In genomic region chr2:237662671-237663093, GRCh38 we compare ENCODE assay signal across 8 cellular contexts. TPM values are rescaled to one million over a fixed set of nuclear protein-coding genes. Genes with fewer than 3 reads are reported as not detected.
DNase-seq lines count a peak whose midpoint lies in the region; ATAC-seq and TF ChIP-seq lines count a peak whose summit lies in the region.

No MANE protein-coding gene starts in this region.

- POLR2A ChIA-PET in activated CD8-positive, alpha-beta T cell treated with anti-CD3 and anti-CD28 coated beads for 36 hours (lab: Charles Lee) = interaction anchor here (1.2 kb wide), 1 partner anchor 10 kb away, joined by 5 read pairs; no protein-coding TSS in a partner anchor

- DNase-seq in HFF-Myc (ENCODE audit: extremely low read depth, low read depth) (peak; percentile 93), NCI-H526 (lab: John Stamatoyannopoulos, UW) (peak; percentile 92 to 98), fibroblast of gingiva (ENCODE audit: low read depth) (peak; percentile 95), natural killer cell (peak; percentile 38), testis (peak; percentile 77)
- DNase-seq in activated CD8-positive, alpha-beta T cell treated with anti-CD3 and anti-CD28 coated beads for 36 hours = peak; percentile 83

- no peaks in the 10 kb centered on the region for H3K27me3 Mint-ChIP-seq in activated CD8-positive, alpha-beta T cell treated with anti-CD3 and anti-CD28 coated beads for 36 hours
- peaks cover 8 to 9% of the 10 kb centered on the region in 2 donors for H3K27me3 Mint-ChIP-seq in natural killer cell (ENCODE audit: low read depth in 2 of 2)

- no peaks in the 10 kb centered on the region for H3K9me3 ChIP-seq in testis

- H3K36me3 ChIP-seq in ACC112 (ENCODE audit: insufficient read depth, low read length) (no peaks in the 10 kb centered on the region), testis (ENCODE audit: low read depth, missing control alignments) (no peaks in the 10 kb centered on the region)

- H3K4me1 Mint-ChIP-seq in activated CD8-positive, alpha-beta T cell treated with anti-CD3 and anti-CD28 coated beads for 36 hours (ENCODE audit: low read depth) = peaks cover 7% of the 10 kb centered on the region
- H3K4me1 Mint-ChIP-seq in natural killer cell = peaks cover 15 to 22% of the 10 kb centered on the region in 2 donors

- H3K27me3 ChIP-seq in ACC112 (ENCODE audit: insufficient read depth, low read length) (no peaks in the 10 kb centered on the region), testis (no peaks in the 10 kb centered on the region)

- TF ChIP-seq CTCF in HFF-Myc (IDR thresholded peaks at IDR 0.05; ENCODE audit: low read depth, low read length, missing control alignments) (no peak), natural killer cell (IDR thresholded peaks at IDR 0.05) (no peak), testis (IDR thresholded peaks at IDR 0.05) (no peak)
- no peak for TF ChIP-seq CTCF in activated CD8-positive, alpha-beta T cell treated with anti-CD3 and anti-CD28 coated beads for 36 hours (IDR thresholded peaks at IDR 0.05)

- intact Hi-C loops in activated CD8-positive, alpha-beta T cell treated with anti-CD3 and anti-CD28 coated beads for 36 hours (cut with micrococcal nuclease) = no loop called here
- intact Hi-C loops in natural killer cell (cut with micrococcal nuclease) = no loop called here
- intact Hi-C loops in testis (cut with DNase I; ENCODE audit: low total_unique reads) = no loop called here

- 25 to 32% methylated on average over 13 of the region's 13 CpGs for WGBS in testis, 2 donors

- H3K79me2 ChIP-seq in ACC112 (ENCODE audit: control insufficient read depth, insufficient read depth, low read length, unreplicated experiment) = no peaks in the 10 kb centered on the region

- no peaks in the 10 kb centered on the region for H3K36me3 Mint-ChIP-seq in activated CD8-positive, alpha-beta T cell treated with anti-CD3 and anti-CD28 coated beads for 36 hours (ENCODE audit: low read depth)
- H3K36me3 Mint-ChIP-seq in natural killer cell = no peaks in the 10 kb centered on the region

- H3K4me3 Mint-ChIP-seq in activated CD8-positive, alpha-beta T cell treated with anti-CD3 and anti-CD28 coated beads for 36 hours = no peak overlapping the region
- no peak overlapping the region for H3K4me3 Mint-ChIP-seq in natural killer cell

- H3K27ac Mint-ChIP-seq in activated CD8-positive, alpha-beta T cell treated with anti-CD3 and anti-CD28 coated beads for 36 hours = no peak overlapping the region
- peak overlapping the region in 1 of 2 donors; percentile 22 for H3K27ac Mint-ChIP-seq in natural killer cell

- H3K4me1 ChIP-seq in ACC112 (ENCODE audit: control insufficient read depth, insufficient read depth, low read length, unreplicated experiment) (peaks cover 6% of the 10 kb centered on the region), testis (no peaks in the 10 kb centered on the region)

- H3K9me3 Mint-ChIP-seq in activated CD8-positive, alpha-beta T cell treated with anti-CD3 and anti-CD28 coated beads for 36 hours = no peaks in the 10 kb centered on the region
- no peaks in the 10 kb centered on the region for H3K9me3 Mint-ChIP-seq in natural killer cell

- H3K27ac ChIP-seq in ACC112 (ENCODE audit: low read depth, low read length) (0 out of 2 replicates have a peak overlapping the region, but pooled peaks have one; percentile 7), testis (no peak overlapping the region)

- TF ChIP-seq POLR2A in testis (IDR thresholded peaks at IDR 0.05) = no peak

- peak; percentile 93 for ATAC-seq in activated CD8-positive, alpha-beta T cell treated with anti-CD3 and anti-CD28 coated beads for 36 hours
- peak; percentile 58 to 86 (median 81) for ATAC-seq in natural killer cell
- no peak for ATAC-seq in GM19463 (IDR thresholded peaks at IDR 0.05; ENCODE audit: unreplicated experiment)

- no peak overlapping the region for H3K4me3 ChIP-seq in ACC112 (ENCODE audit: low read depth, low read length)
- H3K4me3 ChIP-seq in HFF-Myc (replicated peaks; ENCODE audit: low read depth, low read length) = no peak overlapping the region
- H3K4me3 ChIP-seq in testis = no peak overlapping the region

- no peak overlapping the region for H2AFZ ChIP-seq in ACC112 (ENCODE audit: low read length, unreplicated experiment)

- CTCF ChIA-PET in activated CD8-positive, alpha-beta T cell treated with anti-CD3 and anti-CD28 coated beads for 36 hours (lab: Charles Lee) = interaction anchor here (0.8 to 1.6 kb wide), 3 partner anchors 10 to 82 kb away, joined by 3 to 8 read pairs (median 5); no protein-coding TSS in a partner anchor

RNA-seq across cellular contexts. Expression of gene LRRFIP1, which starts 35.3 kb away (rescaled TPM):
- 100 to 1,000 TPM; 264 to 281 TPM for total RNA-seq in activated CD8-positive, alpha-beta T cell treated with anti-CD3 and anti-CD28 coated beads for 36 hours
- total RNA-seq in natural killer cell (100 to 1,000 TPM; 163 to 207 (median 188) TPM), testis (10 to 100 TPM; 25.5 to 33.5 TPM)
- 17.4 TPM for polyA plus RNA-seq in testis (ENCODE audit: insufficient read depth, low read depth, low replicate concordance)

Comparison
In these comparisons a context has a peak if more than half of its experiments do, and no peak if none do; other contexts are left out.
1. DNase-seq: peak in every context shown above with its lines; median percentile 95 in NCI-H526; 95 in fibroblast of gingiva; 93 in HFF-Myc; 83 in activated CD8-positive, alpha-beta T cell treated with anti-CD3 and anti-CD28 coated beads for 36 hours; 77 in testis; 38 in natural killer cell.
2. RNA of gene LRRFIP1, which starts 35.3 kb away (total RNA-seq): 264 to 281 TPM in activated CD8-positive, alpha-beta T cell treated with anti-CD3 and anti-CD28 coated beads for 36 hours and 163 to 207 TPM in natural killer cell; 25.5 to 33.5 TPM in testis; every median in the first group is over 4 times any median in the second.